In genomic region chr10:61987537-61987936, GRCh38 we compare ENCODE assay signal across 9 cellular contexts.
DNase-seq lines count a peak whose midpoint lies in the region; ATAC-seq and TF ChIP-seq lines count a peak whose summit lies in the region.
"Had no signal": no experiment of that assay in that cellular context is flagged by ENCODE, and none has a peak within 500 bp of the region (broad histone marks: within the 10 kb centered on the region; RNA-seq: fewer than 3 reads in every experiment).

No MANE protein-coding gene starts in this region.

- H3K27ac Mint-ChIP-seq in MCF 10A (ENCODE audit: low read depth, unreplicated experiment) = peak overlapping the region; percentile 66
- peak overlapping the region; percentile 46 for H3K27ac Mint-ChIP-seq in dendritic cell treated with granulocyte-macrophage colony-stimulating factor and Interleukin-4, amounts not matched to agents 40 ng/mL and 50 ng/mL, for 4 days

- TF ChIP-seq CTCF in MCF 10A (IDR thresholded peaks at IDR 0.05; ENCODE audit: unreplicated experiment) = no peak
- TF ChIP-seq CTCF in mammary epithelial cell (conservative IDR thresholded peaks at IDR 0.05 in 1 of 2, IDR thresholded peaks at IDR 0.05 in 1 of 2; ENCODE audit: extremely low read depth in 1 of 2, insufficient read depth in 1 of 2, low read depth in 1 of 2, low read length in 2 of 2) = no peak
- TF ChIP-seq CTCF in upper lobe of right lung (IDR thresholded peaks at IDR 0.05) = no peak

- H3K27ac ChIP-seq in mammary epithelial cell (ENCODE audit: insufficient read depth, low read depth, low read length) = no peak overlapping the region
- peak overlapping the region; percentile 9 for H3K27ac ChIP-seq in upper lobe of right lung

- no peak overlapping the region for H3K9ac ChIP-seq in mammary epithelial cell (ENCODE audit: insufficient read depth, low read length)

- H3K36me3 Mint-ChIP-seq in MCF 10A (ENCODE audit: insufficient read depth, unreplicated experiment) = peaks cover 5% of the 10 kb centered on the region
- peaks cover 9% of the 10 kb centered on the region for H3K36me3 Mint-ChIP-seq in dendritic cell treated with granulocyte-macrophage colony-stimulating factor and Interleukin-4, amounts not matched to agents 40 ng/mL and 50 ng/mL, for 4 days (ENCODE audit: low read depth)

- no peaks in the 10 kb centered on the region for H3K27me3 Mint-ChIP-seq in MCF 10A (ENCODE audit: insufficient read depth, unreplicated experiment)
- H3K27me3 Mint-ChIP-seq in dendritic cell treated with granulocyte-macrophage colony-stimulating factor and Interleukin-4, amounts not matched to agents 40 ng/mL and 50 ng/mL, for 4 days = no peaks in the 10 kb centered on the region

- H3K9me3 Mint-ChIP-seq in MCF 10A (ENCODE audit: unreplicated experiment) = no peaks in the 10 kb centered on the region
- no peaks in the 10 kb centered on the region for H3K9me3 Mint-ChIP-seq in dendritic cell treated with granulocyte-macrophage colony-stimulating factor and Interleukin-4, amounts not matched to agents 40 ng/mL and 50 ng/mL, for 4 days

- peaks cover 14% of the 10 kb centered on the region for H3K4me1 Mint-ChIP-seq in MCF 10A (ENCODE audit: insufficient read depth, unreplicated experiment)
- H3K4me1 Mint-ChIP-seq in dendritic cell treated with granulocyte-macrophage colony-stimulating factor and Interleukin-4, amounts not matched to agents 40 ng/mL and 50 ng/mL, for 4 days (ENCODE audit: low read depth) = peaks cover 21% of the 10 kb centered on the region

- BruUV-seq in MCF 10A (replicated peaks; lab: Mats Ljungman, UMichigan) (no TSS peak), mammary epithelial cell (replicated peaks; lab: Mats Ljungman, UMichigan) (no TSS peak)

- ATAC-seq in HG03139 (IDR thresholded peaks at IDR 0.05; ENCODE audit: unreplicated experiment) (peak; percentile 7), upper lobe of right lung (no peak), esophagus mucosa (no peak)

- H2AFZ ChIP-seq in mammary epithelial cell (ENCODE audit: low read depth, low read length) = no peak overlapping the region

- DNase-seq in MCF 10A (ENCODE audit: unreplicated experiment) (no peak), mammary epithelial cell (no peak), upper lobe of right lung (no peak), HT-29 (ENCODE audit: low spot score) (no peak), UCSD-AML1 (lab: John Stamatoyannopoulos, UW; ENCODE audit: unreplicated experiment) (no peak)
- DNase-seq: NCI-H526 treated with DMSO at 0.1 percent for 48 hours had no signal

- H3K4me3 ChIP-seq in mammary epithelial cell (replicated peaks in 1 of 3; ENCODE audit: insufficient read depth in 1 of 3, low read depth in 2 of 3, low read length in 3 of 3) (no peak overlapping the region), upper lobe of right lung (no peak overlapping the region)

- intact Hi-C loops in MCF 10A (cut with micrococcal nuclease) = no loop called here
- intact Hi-C loops in mammary epithelial cell (cut with micrococcal nuclease) = no loop called here
- intact Hi-C loops in dendritic cell treated with granulocyte-macrophage colony-stimulating factor and Interleukin-4, amounts not matched to agents 40 ng/mL and 50 ng/mL, for 4 days (cut with micrococcal nuclease) = no loop called here
- intact Hi-C loops in upper lobe of right lung (cut with DNase I) = no loop called here

- POLR2A ChIA-PET in MCF 10A (lab: Yijun Ruan, JAX) = interaction anchor here (0.7 to 1.9 kb wide), 5 partner anchors 12 to 88 kb away, joined by 3 to 6 read pairs (median 3); no protein-coding TSS in a partner anchor

- H3K79me2 ChIP-seq in mammary epithelial cell (ENCODE audit: insufficient read depth, low read length) = no peaks in the 10 kb centered on the region

- peaks cover 5% of the 10 kb centered on the region for H3K4me1 ChIP-seq in mammary epithelial cell (ENCODE audit: insufficient read depth, low read length)
- peaks cover 22% of the 10 kb centered on the region for H3K4me1 ChIP-seq in upper lobe of right lung

- H4K20me1 ChIP-seq in mammary epithelial cell (ENCODE audit: insufficient read depth, low read length) = no peaks in the 10 kb centered on the region

- H3K27me3 ChIP-seq in mammary epithelial cell (ENCODE audit: insufficient read depth, low read length) = no peaks in the 10 kb centered on the region
- H3K27me3 ChIP-seq in upper lobe of right lung = no peaks in the 10 kb centered on the region

- in situ Hi-C loops in mammary epithelial cell (cut with MboI; ENCODE audit: low sequenced_read_pairs in 2 of 2) = no loop called here

- 99% methylated on average over 3 of the region's 3 CpGs for WGBS in mammary epithelial cell (ENCODE audit: low coverage, missing lambda C conversion rate)

- H3K9me3 ChIP-seq in mammary epithelial cell (replicated peaks; ENCODE audit: insufficient read depth, low read length) (no peaks in the 10 kb centered on the region), upper lobe of right lung (no peaks in the 10 kb centered on the region)

- CTCF ChIA-PET in MCF 10A (lab: Yijun Ruan, JAX) = interaction anchor here (0.5 to 1.1 kb wide), 4 partner anchors 38 to 277 kb away, joined by 3 to 4 read pairs (median 4); no protein-coding TSS in a partner anchor
- CTCF ChIA-PET in mammary epithelial cell (lab: Charles Lee; ENCODE audit: low non-redundant PET) = no interaction called here

- dilution Hi-C loops in mammary epithelial cell (cut with HindIII; ENCODE audit: low sequenced_read_pairs) = no loop called here

- H3K36me3 ChIP-seq in mammary epithelial cell (ENCODE audit: insufficient read depth, low read length) = no peaks in the 10 kb centered on the region
- no peaks in the 10 kb centered on the region for H3K36me3 ChIP-seq in upper lobe of right lung

- no peak overlapping the region for H3K4me2 ChIP-seq in mammary epithelial cell (ENCODE audit: insufficient read depth, low read depth, low read length)

- H3K4me3 Mint-ChIP-seq in MCF 10A (ENCODE audit: unreplicated experiment) = no peak overlapping the region
- no peak overlapping the region for H3K4me3 Mint-ChIP-seq in dendritic cell treated with granulocyte-macrophage colony-stimulating factor and Interleukin-4, amounts not matched to agents 40 ng/mL and 50 ng/mL, for 4 days
